Comparison of ENCODE assay signal across 29 cellular contexts in the genomic region with DNA sequence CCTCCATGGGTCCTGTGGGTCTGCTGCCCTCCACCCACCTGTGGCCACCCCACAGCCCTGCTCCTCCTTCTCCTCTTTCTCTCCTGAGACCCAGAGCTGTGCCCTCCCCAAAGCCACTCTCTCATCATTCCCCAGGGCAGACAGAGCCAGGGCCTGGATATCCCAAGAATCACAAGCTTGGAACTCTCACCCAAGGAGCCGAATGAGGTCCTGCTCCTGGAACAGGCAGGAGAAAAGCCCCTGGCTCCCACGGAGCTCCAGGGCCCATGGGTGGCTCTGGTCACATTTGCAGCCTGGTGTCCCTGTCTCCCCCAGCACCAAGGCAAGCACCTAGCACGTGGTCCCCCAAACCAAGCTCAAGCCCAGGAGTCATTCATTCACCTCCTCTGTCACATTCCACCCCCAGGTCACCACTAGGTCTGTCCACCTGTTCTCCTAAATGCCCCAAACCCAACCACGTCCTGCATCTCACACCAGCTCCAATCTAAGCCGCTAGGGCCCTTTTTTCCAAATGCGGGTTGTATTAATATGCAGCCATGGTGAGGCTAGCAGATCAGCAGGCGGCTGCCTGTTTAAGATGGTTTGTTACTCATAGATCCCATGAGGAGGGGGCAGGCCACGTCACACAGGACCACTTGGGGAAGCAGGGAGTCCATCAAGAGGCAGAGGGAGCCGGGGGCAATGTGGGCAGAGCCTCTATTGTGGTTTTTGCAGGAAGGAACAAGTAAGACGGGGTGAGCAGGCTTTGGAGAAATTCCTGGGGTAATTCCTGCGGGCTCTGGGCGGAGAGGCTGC.
A peak's percentile ranks its signal among the peaks of the same experiment; 100 is the strongest.
DNase-seq lines count a peak whose midpoint lies in the region; ATAC-seq, FAIRE-seq and TF ChIP-seq lines count a peak whose summit lies in the region.
"Had no signal": no experiment of that assay in that cellular context is flagged by ENCODE, and none has a peak within 500 bp of the region (broad histone marks: within the 10 kb centered on the region; RNA-seq: fewer than 3 reads in every experiment).

No MANE protein-coding gene starts in this region.

- peak overlapping the region; percentile 28 to 70 (median 54); a peak in 20 of 22 replicates for H3K27ac ChIP-seq in BLaER1 treated with 17β-estradiol and CSF1 and Interleukin-3, amounts not matched to agents 10 nM and 100 nM
- H3K27ac ChIP-seq in WERI-Rb-1: peak overlapping the region; percentile 80
- no peak overlapping the region for H3K27ac ChIP-seq in kidney (ENCODE audit: low read depth in 2 of 2, low read length in 2 of 2)
- H3K27ac ChIP-seq: 22Rv1, dorsolateral prefrontal cortex, hepatocyte, lower lobe of right lung had no signal

- ATAC-seq in HG03159 (IDR thresholded peaks at IDR 0.05; ENCODE audit: unreplicated experiment): no peak
- ATAC-seq: lower lobe of right lung, WTC11 had no signal

- DNase-seq in NCI-H2171 treated with DMSO at 0.1 percent for 48 hours (lab: John Stamatoyannopoulos, UW) (peak; percentile 35), NCI-H2171 (lab: John Stamatoyannopoulos, UW) (no peak), WERI-Rb-1 (no peak), kidney (peak; percentile 28), HEK293T (ENCODE audit: extremely low spot score) (no peak), LoVo (ENCODE audit: low spot score) (no peak)
- DNase-seq: activated CD4-positive, alpha-beta memory T cell treated with anti-CD3 and anti-CD28 coated beads for 36 hours; activated T-cell treated with anti-CD3 and anti-CD28 coated beads for 4 hours; CD8-positive, alpha-beta memory T cell; central memory CD4-positive, alpha-beta T cell; DMS153; dorsolateral prefrontal cortex; H7; KBM-7; lower lobe of right lung; NCI-H1048; NCI-H187; NCI-H774; nucleus accumbens; OCI-M1; stimulated activated CD4-positive, alpha-beta T cell treated with anti-CD3 and anti-CD28 coated beads, Interleukin-4, amount 100 ng/mL, for 24 hours; trophoblast cell had no signal

- no peak for FAIRE-seq in kidney (lab: Jason Lieb, UNC)
- FAIRE-seq: G401.6, GM18507 had no signal

- intact Hi-C loops in kidney (cut with DNase I): no loop called here

- H3K4me2 ChIP-seq in BLaER1 treated with 17β-estradiol and CSF1 and Interleukin-3, amounts not matched to agents 10 nM and 100 nM: peak overlapping the region; percentile 90 to 100 (median 98)
- H3K4me2 ChIP-seq: hepatocyte had no signal

- CTCF ChIA-PET in HEK293T (lab: Yijun Ruan, JAX): no interaction called here

- POLR2A ChIA-PET in HEK293T (lab: Yijun Ruan, JAX): no interaction called here

- H3K9me3 ChIP-seq in BLaER1 treated with 17β-estradiol and CSF1 and Interleukin-3, amounts not matched to agents 10 nM and 100 nM (replicated peaks in 1 of 11): peaks cover 6 to 12% (median 11%) of the 10 kb centered on the region in 11 experiments; a peak in 18 of 22 replicates
- H3K9me3 ChIP-seq in WERI-Rb-1 (ENCODE audit: severe bottlenecking) (no peaks in the 10 kb centered on the region), kidney (ENCODE audit: control insufficient read depth in 1 of 2, low read length in 2 of 2) (no peaks in the 10 kb centered on the region)
- H3K9me3 ChIP-seq: lower lobe of right lung had no signal

- H3K9ac ChIP-seq in BLaER1 treated with 17β-estradiol and CSF1 and Interleukin-3, amounts not matched to agents 10 nM and 100 nM: peak overlapping the region; percentile 7 to 62 (median 57); a peak in 20 of 22 replicates
- H3K9ac ChIP-seq in kidney (ENCODE audit: low read length in 2 of 2): no peak overlapping the region

- peak overlapping the region in 9 of 10 experiments; percentile 23 to 59 (median 44); a peak in 17 of 20 replicates for H3K4me3 ChIP-seq in BLaER1 treated with 17β-estradiol and CSF1 and Interleukin-3, amounts not matched to agents 10 nM and 100 nM
- no peak overlapping the region for H3K4me3 ChIP-seq in WERI-Rb-1 (ENCODE audit: low read depth, low read length)
- H3K4me3 ChIP-seq in kidney (ENCODE audit: low read length in 2 of 2): no peak overlapping the region
- H3K4me3 ChIP-seq: dorsolateral prefrontal cortex, hepatocyte, lower lobe of right lung had no signal

- H3K4me1 ChIP-seq in BLaER1 treated with 17β-estradiol and CSF1 and Interleukin-3, amounts not matched to agents 10 nM and 100 nM: peaks cover 61 to 100% (median 100%) of the 10 kb centered on the region in 10 experiments
- H3K4me1 ChIP-seq in kidney (ENCODE audit: control insufficient read depth in 1 of 2, insufficient read depth in 1 of 2, low read depth in 1 of 2, low read length in 2 of 2): peaks cover 23 to 24% of the 10 kb centered on the region in 2 donors

- H3K27me3 ChIP-seq in BLaER1 treated with 17β-estradiol and CSF1 and Interleukin-3, amounts not matched to agents 10 nM and 100 nM: no peaks in the 10 kb centered on the region
- no peaks in the 10 kb centered on the region for H3K27me3 ChIP-seq in WERI-Rb-1 (ENCODE audit: insufficient read depth, low read depth, severe bottlenecking)
- H3K27me3 ChIP-seq: dorsolateral prefrontal cortex, hepatocyte had no signal

- TF ChIP-seq CTCF in WERI-Rb-1 (IDR thresholded peaks at IDR 0.05; ENCODE audit: low read depth, low read length): no peak
- no peak for TF ChIP-seq CTCF in kidney (IDR thresholded peaks at IDR 0.05; ENCODE audit: borderline replicate concordance, extremely low read depth, insufficient read depth)

- no peaks in the 10 kb centered on the region for H3K36me3 ChIP-seq in BLaER1 treated with 17β-estradiol and CSF1 and Interleukin-3, amounts not matched to agents 10 nM and 100 nM
- no peaks in the 10 kb centered on the region for H3K36me3 ChIP-seq in WERI-Rb-1
- no peaks in the 10 kb centered on the region for H3K36me3 ChIP-seq in kidney (ENCODE audit: control insufficient read depth in 1 of 2, insufficient read depth in 2 of 2, low read length in 2 of 2)
- H3K36me3 ChIP-seq: lower lobe of right lung had no signal

- H4K20me1 ChIP-seq in BLaER1 treated with 17β-estradiol and CSF1 and Interleukin-3, amounts not matched to agents 10 nM and 100 nM: peaks cover 0 to 2% (median 0%) of the 10 kb centered on the region in 11 experiments; a peak in 1 of 22 replicates

TF ChIP-seq in HEK293T, 16 proteins besides CTCF, POLR2A, EP300 and RAD21:
- no peak for TF ChIP-seq ARNT (IDR thresholded peaks at IDR 0.05)
- TF ChIP-seq FOXA1 (IDR thresholded peaks at IDR 0.05): no peak
- TF ChIP-seq FOXK2 (IDR thresholded peaks at IDR 0.05): no peak
- no peak for TF ChIP-seq HDGF (IDR thresholded peaks at IDR 0.05; ENCODE audit: borderline replicate concordance)
- no peak for TF ChIP-seq BHLHE40 (IDR thresholded peaks at IDR 0.05; ENCODE audit: borderline replicate concordance)
- no peak for TF ChIP-seq FOXM1 (IDR thresholded peaks at IDR 0.05; ENCODE audit: borderline replicate concordance)
- TF ChIP-seq SP1 (IDR thresholded peaks at IDR 0.05): no peak
- TF ChIP-seq CTBP1 (IDR thresholded peaks at IDR 0.05; ENCODE audit: borderline replicate concordance): no peak
- no peak for TF ChIP-seq TARDBP (IDR thresholded peaks at IDR 0.05)
- no peak for TF ChIP-seq ZNF384 (IDR thresholded peaks at IDR 0.05)
- no peak for TF ChIP-seq SUZ12 (IDR thresholded peaks at IDR 0.05)
- TF ChIP-seq ELF4 (IDR thresholded peaks at IDR 0.05): no peak
- TF ChIP-seq PKNOX1 (IDR thresholded peaks at IDR 0.05): no peak

Comparison
In these comparisons a context has a peak if more than half of its experiments do, and no peak if none do; other contexts are left out.
1. DNase-seq: peak in NCI-H2171 treated with DMSO at 0.1 percent for 48 hours (single experiment) and kidney (single experiment); none in NCI-H2171 (single experiment), WERI-Rb-1 (single experiment), HEK293T (single experiment) and LoVo (single experiment).
2. H3K27ac ChIP-seq: peak in BLaER1 treated with 17β-estradiol and CSF1 and Interleukin-3, amounts not matched to agents 10 nM and 100 nM (11 of 11) and WERI-Rb-1 (single experiment); none in kidney (0 of 2).
3. H3K4me3 ChIP-seq: peak in BLaER1 treated with 17β-estradiol and CSF1 and Interleukin-3, amounts not matched to agents 10 nM and 100 nM (9 of 10); none in WERI-Rb-1 (single experiment) and kidney (0 of 2).
4. H3K9ac ChIP-seq: peak in BLaER1 treated with 17β-estradiol and CSF1 and Interleukin-3, amounts not matched to agents 10 nM and 100 nM (11 of 11); none in kidney (0 of 2).